13 cellular contexts compared by ENCODE assay signal in genomic region chr14:67719385-67719784, GRCh38. TPM values are rescaled to one million over a fixed set of nuclear protein-coding genes. Genes with fewer than 3 reads are reported as not detected.
"Had no signal": no experiment of that assay in that cellular context is flagged by ENCODE, and none has a peak within 500 bp of the region (broad histone marks: within the 10 kb centered on the region; RNA-seq: fewer than 3 reads in every experiment).

No MANE protein-coding gene starts in this region.

RNA-seq across cellular contexts. Expression of gene RDH12, which starts 17.7 kb away (rescaled TPM):
- total RNA-seq: activated B cell treated with CpG ODN at 0.5 μM for 24 hours; activated CD4-positive, alpha-beta memory T cell treated with anti-CD3 and anti-CD28 coated beads for 36 hours; activated CD4-positive, alpha-beta memory T cell treated with anti-CD3 and anti-CD28 coated beads, Interleukin-2, amount 10 ng/mL, durations not matched to agents 7 days and 5 days; activated CD4-positive, alpha-beta T cell treated with anti-CD3 and anti-CD28 coated beads for 36 hours; activated CD4-positive, alpha-beta T cell treated with anti-CD3 and anti-CD28 coated beads, Interleukin-2, amount 10 ng/mL, durations not matched to agents 24 days and 14 days; activated CD4-positive, alpha-beta T cell treated with anti-CD3 and anti-CD28 coated beads, Interleukin-2, amount 10 ng/mL, durations not matched to agents 7 days and 5 days; activated CD8-positive, alpha-beta memory T cell treated with anti-CD3 and anti-CD28 coated beads for 36 hours; activated CD8-positive, alpha-beta memory T cell treated with anti-CD3 and anti-CD28 coated beads, Interleukin-2, amount 10 ng/mL, durations not matched to agents 7 days and 5 days; activated CD8-positive, alpha-beta T cell treated with anti-CD3 and anti-CD28 coated beads for 36 hours; activated CD8-positive, alpha-beta T cell treated with anti-CD3 and anti-CD28 coated beads, Interleukin-2, amount 10 ng/mL, durations not matched to agents 7 days and 5 days; T-helper 1 cell treated with Interleukin-12 subunit alpha and Interleukin-12 subunit beta and Interleukin-4 antibody, amounts not matched to agents 30 ng/mL and 1 ng/mL, for 36 hours; T-helper 17 cell; T-helper 2 cell treated with Interferon-gamma antibody and Interleukin-4, amounts not matched to agents 100 ng/mL and 5 ng/mL, for 36 hours had no signal
